In the genomic region with DNA sequence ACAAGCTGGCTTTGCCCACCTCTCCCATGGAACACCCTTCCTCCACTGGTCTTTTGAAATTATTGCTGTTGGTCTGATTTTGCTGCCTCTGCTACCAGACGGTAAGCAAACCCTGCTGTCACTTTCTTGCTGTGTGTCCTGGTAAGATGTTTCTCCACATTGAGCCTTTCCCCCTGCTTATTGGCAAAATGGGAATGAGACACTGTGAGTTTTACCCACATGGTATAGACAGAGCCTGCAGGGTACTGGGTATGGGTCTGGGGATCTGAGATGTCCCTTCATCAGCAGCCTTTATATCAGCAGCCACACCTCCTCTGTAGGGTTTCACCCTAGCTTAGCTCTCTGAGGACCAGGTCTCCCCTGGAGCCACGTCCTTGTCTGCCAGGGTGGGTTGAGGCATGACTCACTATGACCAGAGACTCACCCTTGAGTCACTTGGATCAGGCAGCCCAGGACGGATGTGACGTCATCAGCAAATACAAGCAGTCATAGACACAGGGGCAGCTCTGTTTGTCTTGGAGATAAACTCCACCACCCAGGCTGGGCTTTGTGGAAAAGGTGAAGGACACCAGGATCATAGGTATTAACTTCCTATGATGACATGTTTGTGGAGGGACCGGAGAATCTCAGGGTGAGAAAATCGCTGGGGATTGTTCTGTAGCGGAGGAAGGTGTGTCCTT, we compare ENCODE assay signal across 8 cellular contexts. TPM values are rescaled to one million over a fixed set of nuclear protein-coding genes. Genes with fewer than 3 reads are reported as not detected.
A peak's percentile ranks its signal among the peaks of the same experiment; 100 is the strongest.
DNase-seq lines count a peak whose midpoint lies in the region; ATAC-seq, FAIRE-seq and TF ChIP-seq lines count a peak whose summit lies in the region.

No MANE protein-coding gene starts in this region.

- peaks cover 5% of the 10 kb centered on the region for H3K4me1 Mint-ChIP-seq in type B pancreatic cell (ENCODE audit: unreplicated experiment)

- peak; percentile 46 for ATAC-seq in Right ventricle myocardium superior (ENCODE audit: poor library complexity)
- ATAC-seq in Right ventricle myocardium inferior: no peak
- ATAC-seq in right cardiac atrium: peak; percentile 45 to 97

- intact Hi-C loops in Right ventricle myocardium superior (cut with DNase I): no loop called here
- intact Hi-C loops in Right ventricle myocardium inferior (cut with DNase I): no loop called here
- intact Hi-C loops in right cardiac atrium (cut with DNase I): no loop called here

- no peaks in the 10 kb centered on the region for H3K27me3 ChIP-seq in right cardiac atrium (ENCODE audit: control insufficient read depth, insufficient read depth)

- peak overlapping the region; percentile 31 for H3K4me3 Mint-ChIP-seq in type B pancreatic cell

- DNase-seq in Right ventricle myocardium superior (no peak), Right ventricle myocardium inferior (ENCODE audit: missing footprints) (no peak), T1000 (lab: John Stamatoyannopoulos, UW) (peak; percentile 70), right cardiac atrium (peak in 1 of 3 donors; percentile 56), type B pancreatic cell (ENCODE audit: extremely low spot score, unreplicated experiment) (no peak), frontal cortex (ENCODE audit: low spot score in 2 of 2) (no peak), anterior cingulate cortex (lab: John Stamatoyannopoulos, UW) (no peak), cerebellar nuclear complex (lab: John Stamatoyannopoulos, UW) (no peak)

- peaks cover 3% of the 10 kb centered on the region for H3K27me3 Mint-ChIP-seq in type B pancreatic cell

- 61% methylated on average over 7 of the region's 7 CpGs for WGBS in right cardiac atrium

- no peak for FAIRE-seq in frontal cortex (lab: Jason Lieb, UNC)

- TF ChIP-seq CTCF in type B pancreatic cell (conservative IDR thresholded peaks at IDR 0.05): no peak

- no peaks in the 10 kb centered on the region for H3K9me3 Mint-ChIP-seq in type B pancreatic cell

- no peaks in the 10 kb centered on the region for H3K9me3 ChIP-seq in right cardiac atrium (ENCODE audit: control insufficient read depth, low read length)

- H3K27ac Mint-ChIP-seq in type B pancreatic cell: peak overlapping the region; percentile 93

- no peak overlapping the region for H3K27ac ChIP-seq in right cardiac atrium (ENCODE audit: low read length)

- H3K36me3 Mint-ChIP-seq in type B pancreatic cell: no peaks in the 10 kb centered on the region

- no peaks in the 10 kb centered on the region for H3K4me1 ChIP-seq in right cardiac atrium (ENCODE audit: control insufficient read depth, insufficient read depth, low read length)

- H3K4me3 ChIP-seq in right cardiac atrium (ENCODE audit: low read length): no peak overlapping the region

RNA-seq across cellular contexts. Expression of gene BAIAP2L1, which starts 17.9 kb away (rescaled TPM):
- total RNA-seq in Right ventricle myocardium superior (1.6 TPM), Right ventricle myocardium inferior (1.6 TPM), right cardiac atrium (1 to 10 TPM in 3 of 4 donors, under 1 TPM in 1; 0.71 to 2.0 (median 1.2) TPM), type B pancreatic cell (ENCODE audit: low replicate concordance) (28.0 and 43.7 TPM in 2 replicates), frontal cortex (under 0.01 TPM)
- polyA plus RNA-seq in right cardiac atrium: 2.1 TPM
